Comparison of ENCODE assay signal across 9 cellular contexts in the genomic region with DNA sequence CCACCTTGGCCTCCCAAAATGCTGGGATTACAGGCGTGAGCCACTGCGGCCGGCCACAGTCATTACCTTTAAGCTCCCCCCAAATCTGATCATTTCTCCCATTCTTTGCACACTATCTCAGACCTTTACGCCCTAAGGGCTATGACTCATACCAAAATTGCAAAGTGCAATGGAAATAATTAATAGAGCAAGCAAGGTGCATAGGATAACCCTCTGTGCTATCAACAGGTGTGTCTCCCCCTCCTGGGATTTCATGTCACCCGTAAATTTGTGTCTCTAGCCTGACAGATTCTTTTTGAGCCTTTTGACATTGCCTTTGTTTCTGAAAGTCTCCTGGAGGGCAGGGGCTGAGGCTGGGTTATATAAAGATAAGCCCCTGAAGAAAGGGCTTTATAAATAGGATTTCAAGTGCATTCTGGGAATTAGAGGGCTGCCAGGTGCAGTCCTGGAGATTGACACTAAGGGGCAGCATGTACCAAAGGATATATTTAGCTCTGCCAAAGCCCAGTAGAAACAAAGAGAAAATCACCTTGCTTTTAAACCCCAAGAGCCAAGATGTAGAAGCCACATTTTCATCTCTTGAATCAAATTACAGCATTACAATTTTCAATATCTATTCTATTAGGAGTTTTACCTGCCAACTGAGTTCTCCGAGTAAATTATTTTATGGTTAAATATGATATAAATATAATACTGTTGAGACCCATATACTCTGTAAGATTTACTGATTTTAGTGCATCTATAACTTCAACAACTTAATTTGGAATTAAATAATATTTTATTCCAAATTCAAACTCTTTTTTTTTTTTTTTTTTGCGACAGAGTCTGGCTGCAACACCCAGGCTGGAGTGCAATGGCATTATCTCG. TPM values are rescaled to one million over a fixed set of nuclear protein-coding genes. Genes with fewer than 3 reads are reported as not detected.
DNase-seq lines count a peak whose midpoint lies in the region; ATAC-seq and TF ChIP-seq lines count a peak whose summit lies in the region.
"Had no signal": no experiment of that assay in that cellular context is flagged by ENCODE, and none has a peak within 500 bp of the region (broad histone marks: within the 10 kb centered on the region; RNA-seq: fewer than 3 reads in every experiment).

No MANE protein-coding gene starts in this region.

- DNase-seq in DMS79 treated with DMSO at 0.1 percent for 48 hours (lab: John Stamatoyannopoulos, UW) (peak; percentile 21), DMS79 (lab: John Stamatoyannopoulos, UW) (no peak), RPMI8226 (peak; percentile 83), foreskin fibroblast (peak; percentile 38 to 86), omental fat pad (ENCODE audit: low spot score) (peak; percentile 40), ureter (ENCODE audit: low spot score) (peak; percentile 63)
- peak; percentile 17 to 25 for DNase-seq in activated T-helper 1 cell treated with anti-CD3 and anti-CD28 coated beads, Interleukin-2, amount 50 U/mL, for 16 hours (ENCODE audit: low read depth in 1 of 2, low spot score in 1 of 2)

- H3K27me3 ChIP-seq in Loucy (ENCODE audit: insufficient read depth, low read length, poor library complexity, severe bottlenecking), result no peaks in the 10 kb centered on the region
- H3K27me3 ChIP-seq: BLaER1 had no signal

- no peaks in the 10 kb centered on the region for H3K9me3 ChIP-seq in Loucy (ENCODE audit: insufficient read depth, low read depth, low read length)
- H3K9me3 ChIP-seq: BLaER1 had no signal

- H4K20me1 ChIP-seq in Loucy (ENCODE audit: insufficient read depth, low read length, poor library complexity, severe bottlenecking), result no peaks in the 10 kb centered on the region
- H4K20me1 ChIP-seq: BLaER1 had no signal

- 0 out of 2 replicates have a peak overlapping the region, but pooled peaks have one; percentile 37 for H2AFZ ChIP-seq in Loucy (ENCODE audit: low read length)

- no peaks in the 10 kb centered on the region for H3K9me2 ChIP-seq in Loucy (replicated peaks; ENCODE audit: low read depth, low read length)

- no peak for ATAC-seq in omental fat pad (ENCODE audit: low FRiP score)

- H3F3A ChIP-seq in Loucy (ENCODE audit: low read depth), result no peaks in the 10 kb centered on the region

- H3K4me1 ChIP-seq in Loucy (ENCODE audit: insufficient read depth, low read length, poor library complexity, severe bottlenecking), result peaks cover 2% of the 10 kb centered on the region
- H3K4me1 ChIP-seq: BLaER1 had no signal

- H3K79me2 ChIP-seq in Loucy (ENCODE audit: insufficient read depth, low read length), result no peaks in the 10 kb centered on the region

- TF ChIP-seq CTCF in Loucy (conservative IDR thresholded peaks at IDR 0.05; ENCODE audit: low read length) (peak; percentile 94), foreskin fibroblast (IDR thresholded peaks at IDR 0.05; ENCODE audit: low read depth, low read length) (peak; percentile 77), omental fat pad (IDR thresholded peaks at IDR 0.05) (peak in 1 of 3 donors; percentile 14)

- no peak overlapping the region for H3K9ac ChIP-seq in Loucy (ENCODE audit: low read depth, low read length, poor library complexity, severe bottlenecking)
- H3K9ac ChIP-seq: BLaER1 had no signal

- H3K4me3 ChIP-seq in Loucy (ENCODE audit: low read length, poor library complexity, severe bottlenecking) (no peak overlapping the region), foreskin fibroblast (ENCODE audit: low read depth in 1 of 2, low read length in 2 of 2) (no peak overlapping the region)
- H3K4me3 ChIP-seq: BLaER1 had no signal

- H3K36me3 ChIP-seq in Loucy (ENCODE audit: insufficient read depth, low read length), result no peaks in the 10 kb centered on the region
- H3K36me3 ChIP-seq: BLaER1 had no signal

- H3K4me2 ChIP-seq in Loucy (ENCODE audit: low read depth, low read length, poor library complexity, severe bottlenecking), result no peak overlapping the region
- H3K4me2 ChIP-seq: BLaER1 had no signal

RNA-seq across cellular contexts. Expression of a gene that starts 18.2 kb away (rescaled TPM):
- total RNA-seq in omental fat pad, result 1 to 10 TPM in 1 of 4 donors, under 1 TPM in 2, not detected in 1; 0.36 to 1.7 (median 0.37) TPM
- not detected for total RNA-seq in ureter

RNA-seq across cellular contexts. Expression of a gene that starts 49.2 kb away (rescaled TPM):
- total RNA-seq in omental fat pad, result 1 to 10 TPM; 1.6 to 7.7 (median 3.3) TPM
- 16.8 TPM for total RNA-seq in ureter
